9 cellular contexts compared by ENCODE assay signal in the genomic region with DNA sequence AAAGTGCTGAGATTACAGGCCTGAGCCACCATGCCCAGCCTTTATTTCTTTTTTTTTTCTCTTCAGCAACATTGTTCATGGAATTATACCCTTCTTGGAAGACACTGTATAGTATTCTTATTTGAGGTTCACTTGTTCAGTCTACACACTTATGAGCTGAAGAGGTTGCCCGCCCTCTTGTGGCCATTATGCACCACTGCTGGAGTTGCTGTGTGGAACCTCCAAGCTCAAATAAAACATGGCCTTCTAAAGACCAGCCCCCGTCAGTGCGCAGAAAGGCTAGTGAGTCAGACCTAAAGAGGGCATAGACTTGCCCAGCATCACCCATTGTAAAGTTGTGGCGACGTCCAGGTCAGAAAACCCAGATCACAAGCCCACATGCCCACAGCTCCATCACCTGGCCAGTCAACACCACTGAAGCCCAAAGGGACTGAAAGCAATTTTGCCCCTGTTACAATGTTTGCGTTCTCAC. TPM values are rescaled to one million over a fixed set of nuclear protein-coding genes. Genes with fewer than 3 reads are reported as not detected.
DNase-seq lines count a peak whose midpoint lies in the region; ATAC-seq and TF ChIP-seq lines count a peak whose summit lies in the region.
"Had no signal": no experiment of that assay in that cellular context is flagged by ENCODE, and none has a peak within 500 bp of the region (broad histone marks: within the 10 kb centered on the region; RNA-seq: fewer than 3 reads in every experiment).

No MANE protein-coding gene starts in this region.

- DNase-seq in CD4-positive, alpha-beta T cell, result peak; percentile 30 to 56 (median 37)
- DNase-seq in LoVo (ENCODE audit: low spot score) (peak; percentile 87), RWPE1 (ENCODE audit: low spot score) (peak; percentile 71), foreskin melanocyte (peak; percentile 85), osteoblast (ENCODE audit: insufficient read length, low spot score, missing footprints) (peak; percentile 94), upper lobe of right lung (peak; percentile 70)
- DNase-seq in activated T-helper 9 cell treated with anti-CD3 and anti-CD28 coated beads, Interleukin-2, amount 50 U/mL, for 16 hours (ENCODE audit: low read depth), result peak; percentile 26

- H3K36me3 ChIP-seq in osteoblast (ENCODE audit: insufficient read depth, low read length) (peaks cover 6% of the 10 kb centered on the region), upper lobe of right lung (no peaks in the 10 kb centered on the region)

- H3K4me2 ChIP-seq in osteoblast (ENCODE audit: insufficient read depth, low read length), result peak overlapping the region; percentile 59

- peak; percentile 92 for ATAC-seq in CD4-positive, alpha-beta T cell (ENCODE audit: poor library complexity)
- ATAC-seq in GM21381 (IDR thresholded peaks at IDR 0.05; ENCODE audit: unreplicated experiment) (peak; percentile 81), upper lobe of right lung (peak; percentile 94)

- H3K4me1 ChIP-seq in osteoblast (ENCODE audit: insufficient read depth, low read length) (peaks cover 5% of the 10 kb centered on the region), upper lobe of right lung (no peaks in the 10 kb centered on the region)

- H3K4me3 Mint-ChIP-seq in CD4-positive, alpha-beta T cell, result no peak overlapping the region

- H3K4me1 Mint-ChIP-seq in CD4-positive, alpha-beta T cell (ENCODE audit: low read depth), result no peaks in the 10 kb centered on the region

- H3K27me3 Mint-ChIP-seq in CD4-positive, alpha-beta T cell, result no peaks in the 10 kb centered on the region

- no peaks in the 10 kb centered on the region for H3K9me3 Mint-ChIP-seq in CD4-positive, alpha-beta T cell

- CTCF ChIA-PET in CD4-positive, alpha-beta T cell (lab: Charles Lee), result interaction anchor here (0.6 to 1.7 kb wide), 17 partner anchors 9 to 192 kb away, joined by 3 to 14 read pairs (median 4); a partner anchor contains a TSS
- CTCF ChIA-PET in RWPE1 (lab: Yijun Ruan, JAX), result interaction anchor here (0.6 to 2.0 kb wide), 28 partner anchors 9 to 537 kb away, joined by 3 to 26 read pairs (median 5); a partner anchor contains a TSS

- H3K36me3 Mint-ChIP-seq in CD4-positive, alpha-beta T cell (ENCODE audit: low read depth), result no peaks in the 10 kb centered on the region

- H3K4me3 ChIP-seq in osteoblast (ENCODE audit: insufficient read depth, low read length) (peak overlapping the region; percentile 39), upper lobe of right lung (no peak overlapping the region)

- peak; percentile 90 for TF ChIP-seq CTCF in CD4-positive, alpha-beta T cell (IDR thresholded peaks at IDR 0.05)
- TF ChIP-seq CTCF in RWPE1 (conservative IDR thresholded peaks at IDR 0.05; ENCODE audit: low read depth) (peak; percentile 98), osteoblast (IDR thresholded peaks at IDR 0.05; ENCODE audit: extremely low read depth, low read depth, low read length) (peak; percentile 98), upper lobe of right lung (IDR thresholded peaks at IDR 0.05) (peak; percentile 93)

- POLR2A ChIA-PET in CD4-positive, alpha-beta T cell (lab: Charles Lee), result interaction anchor here (0.9 to 1.0 kb wide), 2 partner anchors 21 to 1189 kb away, joined by 3 to 4 read pairs; a partner anchor contains a TSS
- POLR2A ChIA-PET in RWPE1 (lab: Yijun Ruan, JAX; ENCODE audit: low non-redundant PET), result interaction anchor here (0.6 kb wide), 1 partner anchor 16 kb away, joined by 3 read pairs; no protein-coding TSS in a partner anchor

- no peaks in the 10 kb centered on the region for H3K79me2 ChIP-seq in osteoblast (ENCODE audit: insufficient read depth, low read length)

- no peaks in the 10 kb centered on the region for H3K27me3 ChIP-seq in CD4-positive, alpha-beta T cell (ENCODE audit: control insufficient read depth, insufficient read depth, low read length)
- H3K27me3 ChIP-seq in osteoblast (ENCODE audit: insufficient read depth, low read length) (no peaks in the 10 kb centered on the region), upper lobe of right lung (no peaks in the 10 kb centered on the region)

- H3K27ac ChIP-seq in CD4-positive, alpha-beta T cell (ENCODE audit: low read depth, low read length), result no peak overlapping the region
- H3K27ac ChIP-seq in RWPE1 (peak overlapping the region; percentile 62), osteoblast (ENCODE audit: low read depth, low read length) (no peak overlapping the region), upper lobe of right lung (no peak overlapping the region)

- no peak overlapping the region for H3K27ac Mint-ChIP-seq in CD4-positive, alpha-beta T cell

- H4K20me1 ChIP-seq in osteoblast (ENCODE audit: insufficient read depth, low read length), result no peaks in the 10 kb centered on the region

- no peaks in the 10 kb centered on the region for H3K9me3 ChIP-seq in CD4-positive, alpha-beta T cell (ENCODE audit: control insufficient read depth, low read length)
- H3K9me3 ChIP-seq in osteoblast (ENCODE audit: low read depth, low read length) (no peaks in the 10 kb centered on the region), upper lobe of right lung (no peaks in the 10 kb centered on the region)

- peak overlapping the region; percentile 86 for H2AFZ ChIP-seq in osteoblast (ENCODE audit: low read length)

- intact Hi-C loops in CD4-positive, alpha-beta T cell (cut with DNase I, micrococcal nuclease), result loop anchor here (1.0 to 2.0 kb wide), 3 partner anchors 43 to 186 kb away; no protein-coding TSS in a partner anchor
- intact Hi-C loops in upper lobe of right lung (cut with DNase I), result no loop called here

RNA-seq across cellular contexts. Expression of a gene that starts 20.4 kb away (rescaled TPM):
- under 1 TPM in 1 of 2 experiments, not detected in 1; 0.14 TPM for total RNA-seq in CD4-positive, alpha-beta T cell
- 4.1 and 4.3 TPM in 2 replicates for total RNA-seq in osteoblast
- total RNA-seq in upper lobe of right lung, result 2.7 TPM

RNA-seq across cellular contexts. Expression of a gene that starts 24.1 kb away (rescaled TPM):
- total RNA-seq in CD4-positive, alpha-beta T cell, result 1 to 10 TPM in 1 of 2 experiments, under 1 TPM in 1; 0.33 to 1.0 TPM
- total RNA-seq in osteoblast (0.59 and 1.4 TPM in 2 replicates), upper lobe of right lung (1.0 TPM)

RNA-seq across cellular contexts. Expression of a gene that starts 25.3 kb away (rescaled TPM):
- total RNA-seq in CD4-positive, alpha-beta T cell, result 10 to 100 TPM; 21.1 to 29.0 TPM
- total RNA-seq in osteoblast (43.9 and 45.6 TPM in 2 replicates), upper lobe of right lung (63.0 TPM)

RNA-seq across cellular contexts. Expression of a gene that starts 47.2 kb away (rescaled TPM):
- total RNA-seq in CD4-positive, alpha-beta T cell, result not detected
- total RNA-seq in osteoblast (not detected in 2 replicates), upper lobe of right lung (not detected)
- total RNA-seq: T-helper 1 cell treated with Interleukin-12 subunit alpha and Interleukin-12 subunit beta and Interleukin-4 antibody, amounts not matched to agents 30 ng/mL and 1 ng/mL, for 36 hours had no signal

RNA-seq across cellular contexts. Expression of a gene that starts 48.6 kb away (rescaled TPM):
- total RNA-seq in CD4-positive, alpha-beta T cell, result not detected
- total RNA-seq in osteoblast, result 0.59 and 1.1 TPM in 2 replicates
- total RNA-seq in upper lobe of right lung, result 6.9 TPM

Comparison
In these comparisons a context has a peak if more than half of its experiments do, and no peak if none do; other contexts are left out.
1. DNase-seq: peak in every context shown above with its lines; median percentile 94 in osteoblast; 87 in LoVo; 85 in foreskin melanocyte; 71 in RWPE1; 70 in upper lobe of right lung; 37 in CD4-positive, alpha-beta T cell; 26 in activated T-helper 9 cell treated with anti-CD3 and anti-CD28 coated beads, Interleukin-2, amount 50 U/mL, for 16 hours.